Comparison of ENCODE assay signal across 32 cellular contexts in genomic region chr10:52300599-52301277, GRCh38. TPM values are rescaled to one million over a fixed set of nuclear protein-coding genes. Genes with fewer than 3 reads are reported as not detected.
"Had no signal": no experiment of that assay in that cellular context is flagged by ENCODE, and none has a peak within 500 bp of the region (broad histone marks: within the 10 kb centered on the region; RNA-seq: fewer than 3 reads in every experiment).

No MANE protein-coding gene starts in this region.

- H3K36me3 Mint-ChIP-seq: activated CD4-positive, alpha-beta memory T cell treated with anti-CD3 and anti-CD28 coated beads for 36 hours; activated CD8-positive, alpha-beta memory T cell treated with anti-CD3 and anti-CD28 coated beads, Interleukin-2, amount 10 ng/mL, durations not matched to agents 7 days and 5 days; activated naive CD4-positive, alpha-beta T cell treated with anti-CD3 and anti-CD28 coated beads, Interleukin-2, amount 50 U/mL, for 24 hours; activated naive CD8-positive, alpha-beta T cell treated with anti-CD3 and anti-CD28 coated beads for 36 hours had no signal

- H3K27ac ChIP-seq: adrenal gland, body of pancreas, epithelial cell of prostate, esophagus squamous epithelium had no signal

- H3K27ac Mint-ChIP-seq: activated CD4-positive, alpha-beta memory T cell treated with anti-CD3 and anti-CD28 coated beads for 36 hours; activated CD4-positive, alpha-beta T cell treated with anti-CD3 and anti-CD28 coated beads for 36 hours; activated CD4-positive, alpha-beta T cell treated with anti-CD3 and anti-CD28 coated beads, Interleukin-2, amount 10 ng/mL, durations not matched to agents 24 days and 14 days; activated CD8-positive, alpha-beta memory T cell treated with anti-CD3 and anti-CD28 coated beads, Interleukin-2, amount 10 ng/mL, durations not matched to agents 7 days and 5 days; activated CD8-positive, alpha-beta T cell treated with anti-CD3 and anti-CD28 coated beads, Interleukin-2, amount 10 ng/mL, durations not matched to agents 7 days and 5 days; activated naive CD4-positive, alpha-beta T cell treated with anti-CD3 and anti-CD28 coated beads for 36 hours; activated naive CD4-positive, alpha-beta T cell treated with anti-CD3 and anti-CD28 coated beads, Interleukin-2, amount 50 U/mL, for 24 hours; activated naive CD8-positive, alpha-beta T cell treated with anti-CD3 and anti-CD28 coated beads for 36 hours; activated naive CD8-positive, alpha-beta T cell treated with anti-CD3 and anti-CD28 coated beads, Interleukin-2, amount 50 U/mL, for 24 hours; activated T-helper 1 cell treated with anti-CD3 and anti-CD28 coated beads, Interleukin-12 subunit alpha, Interleukin-12 subunit beta, Interleukin-2, Interleukin-4 antibody, amounts not matched to agents 30 ng/mL and 10 ng/mL and 1 ng/mL, durations not matched to agents 14 hours and 24 hours and 36 hours; activated T-helper 2 cell treated with anti-CD3 and anti-CD28 coated beads, Interferon-gamma antibody, Interleukin-2, Interleukin-4, amounts not matched to agents 10 μg/mL and 5 μg/mL and 100 μg/mL, durations not matched to agents 14 hours and 24 hours and 36 hours; effector memory CD8-positive, alpha-beta T cell had no signal

- H3K27me3 Mint-ChIP-seq: activated CD4-positive, alpha-beta memory T cell treated with anti-CD3 and anti-CD28 coated beads for 36 hours; activated CD4-positive, alpha-beta T cell treated with anti-CD3 and anti-CD28 coated beads for 36 hours; activated CD4-positive, alpha-beta T cell treated with anti-CD3 and anti-CD28 coated beads, Interleukin-2, amount 10 ng/mL, durations not matched to agents 24 days and 14 days; activated CD8-positive, alpha-beta memory T cell treated with anti-CD3 and anti-CD28 coated beads, Interleukin-2, amount 10 ng/mL, durations not matched to agents 7 days and 5 days; activated naive CD8-positive, alpha-beta T cell treated with anti-CD3 and anti-CD28 coated beads for 36 hours; activated naive CD8-positive, alpha-beta T cell treated with anti-CD3 and anti-CD28 coated beads, Interleukin-2, amount 50 U/mL, for 24 hours; effector memory CD8-positive, alpha-beta T cell had no signal

- H3K36me3 ChIP-seq: adrenal gland, esophagus squamous epithelium had no signal

- H3K4me3 ChIP-seq: adrenal gland, body of pancreas, esophagus squamous epithelium had no signal

- H3K27me3 ChIP-seq: adrenal gland, body of pancreas, esophagus squamous epithelium had no signal

- H3K4me3 Mint-ChIP-seq: activated CD4-positive, alpha-beta memory T cell treated with anti-CD3 and anti-CD28 coated beads for 36 hours; activated CD4-positive, alpha-beta T cell treated with anti-CD3 and anti-CD28 coated beads for 36 hours; activated CD4-positive, alpha-beta T cell treated with anti-CD3 and anti-CD28 coated beads, Interleukin-2, amount 10 ng/mL, durations not matched to agents 24 days and 14 days; activated CD8-positive, alpha-beta memory T cell treated with anti-CD3 and anti-CD28 coated beads, Interleukin-2, amount 10 ng/mL, durations not matched to agents 7 days and 5 days; activated CD8-positive, alpha-beta T cell treated with anti-CD3 and anti-CD28 coated beads, Interleukin-2, amount 10 ng/mL, durations not matched to agents 7 days and 5 days; activated naive CD4-positive, alpha-beta T cell treated with anti-CD3 and anti-CD28 coated beads for 36 hours; activated naive CD4-positive, alpha-beta T cell treated with anti-CD3 and anti-CD28 coated beads, Interleukin-2, amount 50 U/mL, for 24 hours; activated naive CD8-positive, alpha-beta T cell treated with anti-CD3 and anti-CD28 coated beads for 36 hours; activated naive CD8-positive, alpha-beta T cell treated with anti-CD3 and anti-CD28 coated beads, Interleukin-2, amount 50 U/mL, for 24 hours; activated T-helper 1 cell treated with anti-CD3 and anti-CD28 coated beads, Interleukin-12 subunit alpha, Interleukin-12 subunit beta, Interleukin-2, Interleukin-4 antibody, amounts not matched to agents 30 ng/mL and 10 ng/mL and 1 ng/mL, durations not matched to agents 14 hours and 24 hours and 36 hours; effector memory CD8-positive, alpha-beta T cell had no signal

- H3K9me3 ChIP-seq: adrenal gland, body of pancreas, esophagus squamous epithelium had no signal

- DNase-seq: activated CD4-positive, alpha-beta memory T cell treated with anti-CD3 and anti-CD28 coated beads for 36 hours; activated CD4-positive, alpha-beta T cell treated with anti-CD3 and anti-CD28 coated beads for 36 hours; activated CD4-positive, alpha-beta T cell treated with anti-CD3 and anti-CD28 coated beads, Interleukin-2, amount 10 ng/mL, durations not matched to agents 24 days and 14 days; activated CD4-positive, CD25-positive, alpha-beta regulatory T cell; activated CD4-positive, CD25-positive, alpha-beta regulatory T cell treated with anti-CD3 and anti-CD28 coated beads, Interleukin-2, amount 50 U/mL, for 72 hours; activated CD8-positive, alpha-beta memory T cell treated with anti-CD3 and anti-CD28 coated beads, Interleukin-2, amount 10 ng/mL, durations not matched to agents 7 days and 5 days; activated CD8-positive, alpha-beta memory T cell treated with anti-CD3 and anti-CD28 coated beads, Interleukin-2, amount 50 U/mL, for 4 hours; activated CD8-positive, alpha-beta T cell treated with anti-CD3 and anti-CD28 coated beads, Interleukin-2, amount 10 ng/mL, durations not matched to agents 7 days and 5 days; activated effector memory CD4-positive, alpha-beta T cell treated with anti-CD3 and anti-CD28 coated beads, Interleukin-2, amount 50 U/mL, for 16 hours; activated naive CD4-positive, alpha-beta T cell treated with anti-CD3 and anti-CD28 coated beads for 36 hours; activated naive CD8-positive, alpha-beta T cell treated with anti-CD3 and anti-CD28 coated beads for 36 hours; activated naive CD8-positive, alpha-beta T cell treated with anti-CD3 and anti-CD28 coated beads, Interleukin-2, amount 50 U/mL, for 24 hours; activated T-cell treated with anti-CD3 and anti-CD28 coated beads, Interleukin-2, amount 50 U/mL, for 1 hour; activated T-cell treated with anti-CD3 and anti-CD28 coated beads, Interleukin-2, amount 50 U/mL, for 48 hours; adrenal gland; amygdala; aorta; body of pancreas; caudate nucleus; cortex of kidney; dermis blood vessel endothelial cell; effector CD4-positive, alpha-beta T cell; effector memory CD8-positive, alpha-beta T cell; esophagus squamous epithelium; head of caudate nucleus; T-helper 2 cell had no signal

- H3K9me3 Mint-ChIP-seq: activated CD4-positive, alpha-beta T cell treated with anti-CD3 and anti-CD28 coated beads, Interleukin-2, amount 10 ng/mL, durations not matched to agents 24 days and 14 days; activated naive CD4-positive, alpha-beta T cell treated with anti-CD3 and anti-CD28 coated beads for 36 hours; activated naive CD4-positive, alpha-beta T cell treated with anti-CD3 and anti-CD28 coated beads, Interleukin-2, amount 50 U/mL, for 24 hours; activated T-helper 1 cell treated with anti-CD3 and anti-CD28 coated beads, Interleukin-12 subunit alpha, Interleukin-12 subunit beta, Interleukin-2, Interleukin-4 antibody, amounts not matched to agents 30 ng/mL and 10 ng/mL and 1 ng/mL, durations not matched to agents 14 hours and 24 hours and 36 hours had no signal

- ATAC-seq: activated CD4-positive, alpha-beta T cell treated with anti-CD3 and anti-CD28 coated beads for 36 hours; activated CD8-positive, alpha-beta memory T cell treated with anti-CD3 and anti-CD28 coated beads, Interleukin-2, amount 10 ng/mL, durations not matched to agents 7 days and 5 days; activated CD8-positive, alpha-beta T cell treated with anti-CD3 and anti-CD28 coated beads, Interleukin-2, amount 10 ng/mL, durations not matched to agents 7 days and 5 days; activated naive CD8-positive, alpha-beta T cell treated with anti-CD3 and anti-CD28 coated beads, Interleukin-2, amount 50 U/mL, for 24 hours; body of pancreas; effector memory CD8-positive, alpha-beta T cell had no signal

- H3K4me1 Mint-ChIP-seq: activated CD4-positive, alpha-beta T cell treated with anti-CD3 and anti-CD28 coated beads for 36 hours; activated CD4-positive, alpha-beta T cell treated with anti-CD3 and anti-CD28 coated beads, Interleukin-2, amount 10 ng/mL, durations not matched to agents 24 days and 14 days; activated CD8-positive, alpha-beta memory T cell treated with anti-CD3 and anti-CD28 coated beads, Interleukin-2, amount 10 ng/mL, durations not matched to agents 7 days and 5 days; activated naive CD4-positive, alpha-beta T cell treated with anti-CD3 and anti-CD28 coated beads, Interleukin-2, amount 50 U/mL, for 24 hours; activated naive CD8-positive, alpha-beta T cell treated with anti-CD3 and anti-CD28 coated beads for 36 hours; activated naive CD8-positive, alpha-beta T cell treated with anti-CD3 and anti-CD28 coated beads, Interleukin-2, amount 50 U/mL, for 24 hours had no signal

- H3K4me1 ChIP-seq: adrenal gland, body of pancreas, esophagus squamous epithelium had no signal

RNA-seq across cellular contexts. Expression of gene DKK1, which starts 13.3 kb away (rescaled TPM):
- total RNA-seq: activated CD4-positive, alpha-beta memory T cell treated with anti-CD3 and anti-CD28 coated beads for 36 hours; activated CD4-positive, alpha-beta T cell treated with anti-CD3 and anti-CD28 coated beads for 36 hours; activated CD4-positive, alpha-beta T cell treated with anti-CD3 and anti-CD28 coated beads, Interleukin-2, amount 10 ng/mL, durations not matched to agents 24 days and 14 days; activated CD8-positive, alpha-beta memory T cell treated with anti-CD3 and anti-CD28 coated beads for 36 hours; activated CD8-positive, alpha-beta memory T cell treated with anti-CD3 and anti-CD28 coated beads, Interleukin-2, amount 10 ng/mL, durations not matched to agents 7 days and 5 days; activated CD8-positive, alpha-beta T cell treated with anti-CD3 and anti-CD28 coated beads, Interleukin-2, amount 10 ng/mL, durations not matched to agents 7 days and 5 days; activated naive CD4-positive, alpha-beta T cell treated with anti-CD3 and anti-CD28 coated beads for 36 hours; activated naive CD8-positive, alpha-beta T cell treated with anti-CD3 and anti-CD28 coated beads for 36 hours; activated T-helper 1 cell treated with anti-CD3 and anti-CD28 coated beads, Interleukin-12 subunit alpha, Interleukin-12 subunit beta, Interleukin-2, Interleukin-4 antibody, amounts not matched to agents 30 ng/mL and 10 ng/mL and 1 ng/mL, durations not matched to agents 14 hours and 24 hours and 36 hours; activated T-helper 2 cell treated with anti-CD3 and anti-CD28 coated beads, Interferon-gamma antibody, Interleukin-2, Interleukin-4, amounts not matched to agents 10 μg/mL and 5 μg/mL and 100 μg/mL, durations not matched to agents 14 hours and 24 hours and 36 hours; body of pancreas; T-helper 1 cell treated with Interleukin-12 subunit alpha and Interleukin-12 subunit beta and Interleukin-4 antibody, amounts not matched to agents 30 ng/mL and 1 ng/mL, for 36 hours had no signal
